1 cellular context compared by ENCODE assay signal in genomic region chr14:102140750-102141145, GRCh38.
TF ChIP-seq lines count a peak whose summit lies in the region.

No MANE protein-coding gene starts in this region.

TF ChIP-seq in endothelial cell of umbilical vein, 7 proteins besides CTCF, POLR2A, EP300 and RAD21:
- TF ChIP-seq MAX (IDR thresholded peaks at IDR 0.05; ENCODE audit: insufficient read depth, insufficient read length) (no peak), GATA2 (IDR thresholded peaks at IDR 0.05; ENCODE audit: insufficient read depth, insufficient read length, low read depth, low read length) (no peak), MYC (IDR thresholded peaks at IDR 0.05; ENCODE audit: low read depth, low read length) (no peak), EZH2 (IDR thresholded peaks at IDR 0.05; ENCODE audit: borderline replicate concordance, low read depth, low read length, severe bottlenecking) (no peak), POLR2AphosphoS5 (IDR thresholded peaks at IDR 0.05; ENCODE audit: insufficient read depth, low read depth, low read length) (no peak), FOS (IDR thresholded peaks at IDR 0.05; ENCODE audit: borderline replicate concordance, insufficient read depth, low read length) (no peak), JUN (IDR thresholded peaks at IDR 0.05; ENCODE audit: borderline replicate concordance, insufficient read depth, insufficient read length, low read depth) (no peak)
